1 cellular context compared by ENCODE assay signal in the genomic region with DNA sequence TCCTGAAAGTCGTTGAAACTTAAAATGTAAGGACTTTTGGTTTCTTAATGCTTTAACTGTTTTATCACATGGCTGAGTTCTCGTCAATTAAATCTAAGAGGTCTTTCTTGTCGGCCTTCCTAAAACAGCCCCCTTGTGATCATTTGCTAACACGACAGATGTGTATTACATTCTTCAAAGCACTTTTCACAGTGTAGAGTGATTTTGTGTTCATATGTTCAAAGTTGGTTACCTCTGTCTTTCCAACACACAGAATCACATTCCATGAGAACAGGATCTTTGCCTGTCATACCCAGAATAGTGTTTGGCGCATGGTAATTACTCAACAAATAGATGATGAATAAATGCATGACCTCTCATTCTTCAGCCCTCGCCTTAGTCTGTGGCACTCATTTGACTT.
TF ChIP-seq lines count a peak whose summit lies in the region.

No MANE protein-coding gene starts in this region.

TF ChIP-seq in K562, 482 proteins besides CTCF, POLR2A, EP300 and RAD21:
- TF ChIP-seq, protein P1, sequence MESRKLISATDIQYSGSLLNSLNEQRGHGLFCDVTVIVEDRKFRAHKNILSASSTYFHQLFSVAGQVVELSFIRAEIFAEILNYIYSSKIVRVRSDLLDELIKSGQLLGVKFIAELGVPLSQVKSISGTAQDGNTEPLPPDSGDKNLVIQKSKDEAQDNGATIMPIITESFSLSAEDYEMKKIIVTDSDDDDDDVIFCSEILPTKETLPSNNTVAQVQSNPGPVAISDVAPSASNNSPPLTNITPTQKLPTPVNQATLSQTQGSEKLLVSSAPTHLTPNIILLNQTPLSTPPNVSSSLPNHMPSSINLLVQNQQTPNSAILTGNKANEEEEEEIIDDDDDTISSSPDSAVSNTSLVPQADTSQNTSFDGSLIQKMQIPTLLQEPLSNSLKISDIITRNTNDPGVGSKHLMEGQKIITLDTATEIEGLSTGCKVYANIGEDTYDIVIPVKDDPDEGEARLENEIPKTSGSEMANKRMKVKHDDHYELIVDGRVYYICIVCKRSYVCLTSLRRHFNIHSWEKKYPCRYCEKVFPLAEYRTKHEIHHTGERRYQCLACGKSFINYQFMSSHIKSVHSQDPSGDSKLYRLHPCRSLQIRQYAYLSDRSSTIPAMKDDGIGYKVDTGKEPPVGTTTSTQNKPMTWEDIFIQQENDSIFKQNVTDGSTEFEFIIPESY (CRISPR knock-in tag; IDR thresholded peaks at IDR 0.05): no peak
- no peak for TF ChIP-seq ERF (CRISPR knock-in tag; IDR thresholded peaks at IDR 0.05)
- TF ChIP-seq CHCHD3 (CRISPR knock-in tag; IDR thresholded peaks at IDR 0.05): no peak
- no peak for TF ChIP-seq CBX1 (IDR thresholded peaks at IDR 0.05; ENCODE audit: low read depth)
- no peak for TF ChIP-seq ZNF766 (CRISPR knock-in tag; conservative IDR thresholded peaks at IDR 0.05)
- no peak for TF ChIP-seq CEBPB (tag; IDR thresholded peaks at IDR 0.05)
- no peak for TF ChIP-seq ZNF263 (CRISPR knock-in tag; IDR thresholded peaks at IDR 0.05; ENCODE audit: borderline replicate concordance)
- TF ChIP-seq, protein P2, sequence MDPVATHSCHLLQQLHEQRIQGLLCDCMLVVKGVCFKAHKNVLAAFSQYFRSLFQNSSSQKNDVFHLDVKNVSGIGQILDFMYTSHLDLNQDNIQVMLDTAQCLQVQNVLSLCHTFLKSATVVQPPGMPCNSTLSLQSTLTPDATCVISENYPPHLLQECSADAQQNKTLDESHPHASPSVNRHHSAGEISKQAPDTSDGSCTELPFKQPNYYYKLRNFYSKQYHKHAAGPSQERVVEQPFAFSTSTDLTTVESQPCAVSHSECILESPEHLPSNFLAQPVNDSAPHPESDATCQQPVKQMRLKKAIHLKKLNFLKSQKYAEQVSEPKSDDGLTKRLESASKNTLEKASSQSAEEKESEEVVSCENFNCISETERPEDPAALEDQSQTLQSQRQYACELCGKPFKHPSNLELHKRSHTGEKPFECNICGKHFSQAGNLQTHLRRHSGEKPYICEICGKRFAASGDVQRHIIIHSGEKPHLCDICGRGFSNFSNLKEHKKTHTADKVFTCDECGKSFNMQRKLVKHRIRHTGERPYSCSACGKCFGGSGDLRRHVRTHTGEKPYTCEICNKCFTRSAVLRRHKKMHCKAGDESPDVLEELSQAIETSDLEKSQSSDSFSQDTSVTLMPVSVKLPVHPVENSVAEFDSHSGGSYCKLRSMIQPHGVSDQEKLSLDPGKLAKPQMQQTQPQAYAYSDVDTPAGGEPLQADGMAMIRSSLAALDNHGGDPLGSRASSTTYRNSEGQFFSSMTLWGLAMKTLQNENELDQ (CRISPR knock-in tag; IDR thresholded peaks at IDR 0.05; ENCODE audit: borderline replicate concordance): no peak
